Comparison of ENCODE assay signal across 16 cellular contexts in the genomic region with DNA sequence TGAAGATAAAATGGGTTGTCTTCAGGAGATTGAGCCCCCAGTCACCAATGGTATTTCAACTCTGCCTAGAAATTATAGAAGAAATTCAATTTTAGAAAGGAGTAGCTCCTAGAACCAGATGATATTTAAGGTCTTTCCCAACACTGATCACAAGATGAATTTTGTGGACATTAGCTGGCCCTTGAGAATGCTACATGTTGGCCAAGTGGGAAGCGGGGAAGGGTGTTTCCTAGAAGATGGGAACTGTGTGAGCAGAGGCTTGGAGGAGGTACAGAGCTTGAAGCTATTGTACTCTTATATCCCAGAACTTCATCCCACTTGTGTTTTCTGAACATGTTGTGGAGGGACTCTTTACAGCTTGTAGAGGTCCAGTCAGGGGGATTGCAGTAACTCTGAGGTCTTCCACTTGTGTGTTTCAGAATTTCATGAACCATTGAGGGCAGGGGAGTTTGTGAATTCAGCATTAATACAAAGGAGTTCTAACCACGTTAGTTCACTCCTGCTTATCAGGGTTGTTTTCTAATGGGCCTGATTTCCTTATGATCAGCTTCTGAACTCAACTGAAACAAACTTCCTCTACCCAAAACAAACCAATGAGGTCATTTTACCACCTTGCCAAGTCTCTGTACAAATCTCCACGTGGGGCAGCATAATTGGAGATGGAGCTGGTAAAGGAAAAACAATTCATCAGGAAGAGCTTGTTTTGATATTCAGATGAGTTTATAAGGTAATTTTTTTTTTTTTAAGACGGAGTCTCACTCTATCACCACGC.
DNase-seq lines count a peak whose midpoint lies in the region; ATAC-seq and TF ChIP-seq lines count a peak whose summit lies in the region.
"Had no signal": no experiment of that assay in that cellular context is flagged by ENCODE, and none has a peak within 500 bp of the region (broad histone marks: within the 10 kb centered on the region; RNA-seq: fewer than 3 reads in every experiment).

No MANE protein-coding gene starts in this region.

- ATAC-seq in left ventricle myocardium superior, result peak; percentile 47
- no peak for ATAC-seq in upper lobe of right lung
- ATAC-seq: activated CD8-positive, alpha-beta T cell treated with anti-CD3 and anti-CD28 coated beads for 36 hours had no signal

- no peaks in the 10 kb centered on the region for H3K27me3 ChIP-seq in right atrium auricular region
- no peaks in the 10 kb centered on the region for H3K27me3 ChIP-seq in Peyer's patch
- no peaks in the 10 kb centered on the region for H3K27me3 ChIP-seq in upper lobe of right lung
- H3K27me3 ChIP-seq: tibial nerve had no signal

- no peak for DNase-seq in left ventricle myocardium superior
- DNase-seq in right atrium auricular region (ENCODE audit: low spot score), result no peak
- DNase-seq in dermis microvascular lymphatic vessel endothelial cell (ENCODE audit: low read depth in 2 of 2), result peak; percentile 30 to 90
- DNase-seq in mucosa of gallbladder (ENCODE audit: low spot score), result peak; percentile 68
- DNase-seq in Peyer's patch, result no peak
- DNase-seq in upper lobe of right lung, result no peak
- no peak for DNase-seq in HuH-7.5 (ENCODE audit: low spot score)
- DNase-seq in nucleus accumbens (lab: John Stamatoyannopoulos, UW), result no peak
- DNase-seq: activated CD8-positive, alpha-beta T cell treated with anti-CD3 and anti-CD28 coated beads for 36 hours; activated naive CD4-positive, alpha-beta T cell treated with anti-CD3 and anti-CD28 coated beads for 36 hours; AML-193; Karpas-422; NCI-H2171 had no signal

- H3K4me3 ChIP-seq in right atrium auricular region (no peak overlapping the region), Peyer's patch (no peak overlapping the region), upper lobe of right lung (no peak overlapping the region)
- H3K4me3 ChIP-seq: PC-9, skin epidermis, tibial nerve had no signal

- H3K9me3 ChIP-seq in right atrium auricular region (no peaks in the 10 kb centered on the region), Peyer's patch (no peaks in the 10 kb centered on the region), upper lobe of right lung (no peaks in the 10 kb centered on the region)
- H3K9me3 ChIP-seq: tibial nerve had no signal

- no peak for TF ChIP-seq CTCF in right atrium auricular region (IDR thresholded peaks at IDR 0.05)
- no peak for TF ChIP-seq CTCF in Peyer's patch (IDR thresholded peaks at IDR 0.05)
- TF ChIP-seq CTCF in upper lobe of right lung (IDR thresholded peaks at IDR 0.05), result no peak

- peak overlapping the region in 1 of 2 donors; percentile 39 for H3K27ac ChIP-seq in right atrium auricular region
- peak overlapping the region in 2 of 4 donors; percentile 4 to 44 for H3K27ac ChIP-seq in Peyer's patch
- no peak overlapping the region for H3K27ac ChIP-seq in upper lobe of right lung
- H3K27ac ChIP-seq: PC-9 had no signal

- intact Hi-C loops in left ventricle myocardium superior (cut with micrococcal nuclease), result no loop called here
- intact Hi-C loops in upper lobe of right lung (cut with DNase I), result no loop called here

- TF ChIP-seq POLR2A in Peyer's patch (IDR thresholded peaks at IDR 0.05), result no peak

- H3K4me1 ChIP-seq in right atrium auricular region, result peaks cover 0 to 23% of the 10 kb centered on the region in 2 donors
- peaks cover 0 to 11% (median 0%) of the 10 kb centered on the region in 4 donors for H3K4me1 ChIP-seq in Peyer's patch
- H3K4me1 ChIP-seq in upper lobe of right lung, result peaks cover 7% of the 10 kb centered on the region

- H3K36me3 ChIP-seq in right atrium auricular region (no peaks in the 10 kb centered on the region), Peyer's patch (no peaks in the 10 kb centered on the region), upper lobe of right lung (no peaks in the 10 kb centered on the region)
- H3K36me3 ChIP-seq: tibial nerve had no signal

Comparison
In these comparisons a context has a peak if more than half of its experiments do, and no peak if none do; other contexts are left out.
1. DNase-seq: peak in dermis microvascular lymphatic vessel endothelial cell (2 of 2) and mucosa of gallbladder (single experiment); none in left ventricle myocardium superior (single experiment), right atrium auricular region (single experiment), Peyer's patch (0 of 3), upper lobe of right lung (single experiment), HuH-7.5 (single experiment) and nucleus accumbens (0 of 56).